In the genomic region with DNA sequence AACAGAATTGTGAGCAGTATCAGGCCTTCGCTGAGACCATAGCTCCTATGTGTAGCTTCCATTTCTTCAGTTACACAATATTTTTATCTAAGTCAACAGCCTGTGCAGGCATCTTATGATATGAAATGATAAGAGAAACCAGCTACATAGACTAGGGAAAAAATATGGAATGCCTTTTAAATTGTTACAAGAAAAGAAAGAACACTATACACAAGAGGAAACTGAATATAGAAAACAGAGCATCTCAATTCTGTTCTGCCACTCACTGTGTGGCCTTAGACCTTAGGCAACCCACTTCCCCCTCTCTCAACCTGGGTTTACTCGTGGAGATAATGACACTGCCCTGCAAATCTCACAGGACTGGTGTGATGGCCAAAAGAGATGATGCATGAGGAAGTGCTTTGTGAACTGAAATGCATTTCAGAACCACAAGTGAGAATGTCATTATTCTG, we compare ENCODE assay signal across 1 cellular context.
TF ChIP-seq lines count a peak whose summit lies in the region.

No MANE protein-coding gene starts in this region.

TF ChIP-seq in K562, 482 proteins besides CTCF, POLR2A, EP300 and RAD21 (continued from another document and continues in another):
- TF ChIP-seq, protein P1, sequence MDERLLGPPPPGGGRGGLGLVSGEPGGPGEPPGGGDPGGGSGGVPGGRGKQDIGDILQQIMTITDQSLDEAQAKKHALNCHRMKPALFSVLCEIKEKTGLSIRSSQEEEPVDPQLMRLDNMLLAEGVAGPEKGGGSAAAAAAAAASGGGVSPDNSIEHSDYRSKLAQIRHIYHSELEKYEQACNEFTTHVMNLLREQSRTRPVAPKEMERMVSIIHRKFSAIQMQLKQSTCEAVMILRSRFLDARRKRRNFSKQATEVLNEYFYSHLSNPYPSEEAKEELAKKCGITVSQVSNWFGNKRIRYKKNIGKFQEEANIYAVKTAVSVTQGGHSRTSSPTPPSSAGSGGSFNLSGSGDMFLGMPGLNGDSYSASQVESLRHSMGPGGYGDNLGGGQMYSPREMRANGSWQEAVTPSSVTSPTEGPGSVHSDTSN (CRISPR knock-in tag; IDR thresholded peaks at IDR 0.05; ENCODE audit: low read depth), result no peak
- TF ChIP-seq, protein P1 (tag; conservative IDR thresholded peaks at IDR 0.05; ENCODE audit: low read depth), result no peak
- TF ChIP-seq MYC (IDR thresholded peaks at IDR 0.05; ENCODE audit: low read depth, low read length) (peak; percentile 22; the same call in 1 of the 2 replicates), MYC (CRISPR knock-in tag; IDR thresholded peaks at IDR 0.05; ENCODE audit: borderline replicate concordance, low read depth) (no peak), ZNF121 (CRISPR knock-in tag; conservative IDR thresholded peaks at IDR 0.05) (no peak), ESRRA (IDR thresholded peaks at IDR 0.05; ENCODE audit: borderline replicate concordance, low read depth) (no peak), ELF4 (CRISPR knock-in tag; IDR thresholded peaks at IDR 0.05) (no peak), RNF2 (IDR thresholded peaks at IDR 0.05) (no peak), SMAD1 (IDR thresholded peaks at IDR 0.05; ENCODE audit: low read depth, low read length, partially characterized antibody) (no peak), SMC3 (conservative IDR thresholded peaks at IDR 0.05; ENCODE audit: insufficient read depth, low read depth, low read length) (no peak), ZNF263 (CRISPR knock-in tag; IDR thresholded peaks at IDR 0.05; ENCODE audit: borderline replicate concordance) (no peak), MCM7 (IDR thresholded peaks at IDR 0.05) (no peak), PRMT5 (CRISPR knock-in tag; IDR thresholded peaks at IDR 0.05) (no peak), GATAD2B (IDR thresholded peaks at IDR 0.05; ENCODE audit: borderline replicate concordance) (0 out of 2 replicates have a peak, but pooled peaks have one; percentile 60), FOXA1 (IDR thresholded peaks at IDR 0.05; ENCODE audit: borderline replicate concordance) (no peak), MCM3 (IDR thresholded peaks at IDR 0.05) (no peak), TAF15 (IDR thresholded peaks at IDR 0.05; ENCODE audit: low read depth, low read length) (no peak), JUN (IDR thresholded peaks at IDR 0.05; ENCODE audit: borderline replicate concordance, low read depth, low read length) (no peak), JUN (CRISPR knock-in tag; IDR thresholded peaks at IDR 0.05; ENCODE audit: borderline replicate concordance) (no peak), RBFOX2 (IDR thresholded peaks at IDR 0.05; ENCODE audit: low read depth, low read length) (no peak), ZNF197 (CRISPR knock-in tag; IDR thresholded peaks at IDR 0.05; ENCODE audit: low read depth) (no peak), ZNF175 (CRISPR knock-in tag; IDR thresholded peaks at IDR 0.05; ENCODE audit: low read depth) (no peak), SLC30A9 (CRISPR knock-in tag; IDR thresholded peaks at IDR 0.05) (no peak), PURB (CRISPR knock-in tag; IDR thresholded peaks at IDR 0.05; ENCODE audit: low read depth) (no peak), MYBL2 (IDR thresholded peaks at IDR 0.05; ENCODE audit: low read depth) (no peak), MYBL2 (CRISPR knock-in tag; IDR thresholded peaks at IDR 0.05; ENCODE audit: borderline replicate concordance) (no peak), DPF2 (IDR thresholded peaks at IDR 0.05) (peak; percentile 95), ZFX (CRISPR knock-in tag; IDR thresholded peaks at IDR 0.05) (no peak), HNRNPH1 (optimal IDR thresholded peaks at IDR 0.05; ENCODE audit: low read depth, low read length) (no peak), CBFA2T2 (conservative IDR thresholded peaks at IDR 0.05) (peak; percentile 80), ZNF212 (CRISPR knock-in tag; IDR thresholded peaks at IDR 0.05) (no peak), NFATC3 (IDR thresholded peaks at IDR 0.05) (no peak), NR4A1 (CRISPR knock-in tag; IDR thresholded peaks at IDR 0.05) (no peak), NR4A1 (tag; IDR thresholded peaks at IDR 0.05) (no peak), LEF1 (IDR thresholded peaks at IDR 0.05) (peak; percentile 73), CBX3 (IDR thresholded peaks at IDR 0.05; ENCODE audit: borderline replicate concordance in 1 of 2, low read length in 2 of 2) (peak in 1 of 2 experiments; percentile 8; a peak in 1 of 3 replicates), FOSL1 (tag; conservative IDR thresholded peaks at IDR 0.05) (no peak; the same call in 1 of the 2 replicates), BMI1 (IDR thresholded peaks at IDR 0.05; ENCODE audit: low read length) (no peak), MIER1 (IDR thresholded peaks at IDR 0.05; ENCODE audit: low read depth) (no peak)
- TF ChIP-seq, protein P2, sequence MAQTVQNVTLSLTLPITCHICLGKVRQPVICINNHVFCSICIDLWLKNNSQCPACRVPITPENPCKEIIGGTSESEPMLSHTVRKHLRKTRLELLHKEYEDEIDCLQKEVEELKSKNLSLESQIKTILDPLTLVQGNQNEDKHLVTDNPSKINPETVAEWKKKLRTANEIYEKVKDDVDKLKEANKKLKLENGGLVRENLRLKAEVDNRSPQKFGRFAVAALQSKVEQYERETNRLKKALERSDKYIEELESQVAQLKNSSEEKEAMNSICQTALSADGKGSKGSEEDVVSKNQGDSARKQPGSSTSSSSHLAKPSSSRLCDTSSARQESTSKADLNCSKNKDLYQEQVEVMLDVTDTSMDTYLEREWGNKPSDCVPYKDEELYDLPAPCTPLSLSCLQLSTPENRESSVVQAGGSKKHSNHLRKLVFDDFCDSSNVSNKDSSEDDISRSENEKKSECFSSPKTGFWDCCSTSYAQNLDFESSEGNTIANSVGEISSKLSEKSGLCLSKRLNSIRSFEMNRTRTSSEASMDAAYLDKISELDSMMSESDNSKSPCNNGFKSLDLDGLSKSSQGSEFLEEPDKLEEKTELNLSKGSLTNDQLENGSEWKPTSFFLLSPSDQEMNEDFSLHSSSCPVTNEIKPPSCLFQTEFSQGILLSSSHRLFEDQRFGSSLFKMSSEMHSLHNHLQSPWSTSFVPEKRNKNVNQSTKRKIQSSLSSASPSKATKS (CRISPR knock-in tag; IDR thresholded peaks at IDR 0.05), result no peak
- TF ChIP-seq, protein P3, sequence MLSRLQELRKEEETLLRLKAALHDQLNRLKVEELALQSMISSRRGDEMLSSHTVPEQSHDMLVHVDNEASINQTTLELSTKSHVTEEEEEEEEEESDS (CRISPR knock-in tag; IDR thresholded peaks at IDR 0.05), result no peak
- TF ChIP-seq, protein P4, sequence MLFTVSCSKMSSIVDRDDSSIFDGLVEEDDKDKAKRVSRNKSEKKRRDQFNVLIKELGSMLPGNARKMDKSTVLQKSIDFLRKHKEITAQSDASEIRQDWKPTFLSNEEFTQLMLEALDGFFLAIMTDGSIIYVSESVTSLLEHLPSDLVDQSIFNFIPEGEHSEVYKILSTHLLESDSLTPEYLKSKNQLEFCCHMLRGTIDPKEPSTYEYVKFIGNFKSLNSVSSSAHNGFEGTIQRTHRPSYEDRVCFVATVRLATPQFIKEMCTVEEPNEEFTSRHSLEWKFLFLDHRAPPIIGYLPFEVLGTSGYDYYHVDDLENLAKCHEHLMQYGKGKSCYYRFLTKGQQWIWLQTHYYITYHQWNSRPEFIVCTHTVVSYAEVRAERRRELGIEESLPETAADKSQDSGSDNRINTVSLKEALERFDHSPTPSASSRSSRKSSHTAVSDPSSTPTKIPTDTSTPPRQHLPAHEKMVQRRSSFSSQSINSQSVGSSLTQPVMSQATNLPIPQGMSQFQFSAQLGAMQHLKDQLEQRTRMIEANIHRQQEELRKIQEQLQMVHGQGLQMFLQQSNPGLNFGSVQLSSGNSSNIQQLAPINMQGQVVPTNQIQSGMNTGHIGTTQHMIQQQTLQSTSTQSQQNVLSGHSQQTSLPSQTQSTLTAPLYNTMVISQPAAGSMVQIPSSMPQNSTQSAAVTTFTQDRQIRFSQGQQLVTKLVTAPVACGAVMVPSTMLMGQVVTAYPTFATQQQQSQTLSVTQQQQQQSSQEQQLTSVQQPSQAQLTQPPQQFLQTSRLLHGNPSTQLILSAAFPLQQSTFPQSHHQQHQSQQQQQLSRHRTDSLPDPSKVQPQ (CRISPR knock-in tag; IDR thresholded peaks at IDR 0.05; ENCODE audit: borderline replicate concordance), result no peak
- TF ChIP-seq, protein P5, sequence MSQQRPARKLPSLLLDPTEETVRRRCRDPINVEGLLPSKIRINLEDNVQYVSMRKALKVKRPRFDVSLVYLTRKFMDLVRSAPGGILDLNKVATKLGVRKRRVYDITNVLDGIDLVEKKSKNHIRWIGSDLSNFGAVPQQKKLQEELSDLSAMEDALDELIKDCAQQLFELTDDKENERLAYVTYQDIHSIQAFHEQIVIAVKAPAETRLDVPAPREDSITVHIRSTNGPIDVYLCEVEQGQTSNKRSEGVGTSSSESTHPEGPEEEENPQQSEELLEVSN (IDR thresholded peaks at IDR 0.05; ENCODE audit: borderline replicate concordance in 1 of 2, extremely low read depth in 1 of 2, insufficient read depth in 1 of 2, insufficient read length in 1 of 2, low read depth in 1 of 2, low read length in 1 of 2, poor library complexity in 1 of 2, severe bottlenecking in 1 of 2), result peak in 1 of 2 experiments; percentile 14
- TF ChIP-seq, protein P6, sequence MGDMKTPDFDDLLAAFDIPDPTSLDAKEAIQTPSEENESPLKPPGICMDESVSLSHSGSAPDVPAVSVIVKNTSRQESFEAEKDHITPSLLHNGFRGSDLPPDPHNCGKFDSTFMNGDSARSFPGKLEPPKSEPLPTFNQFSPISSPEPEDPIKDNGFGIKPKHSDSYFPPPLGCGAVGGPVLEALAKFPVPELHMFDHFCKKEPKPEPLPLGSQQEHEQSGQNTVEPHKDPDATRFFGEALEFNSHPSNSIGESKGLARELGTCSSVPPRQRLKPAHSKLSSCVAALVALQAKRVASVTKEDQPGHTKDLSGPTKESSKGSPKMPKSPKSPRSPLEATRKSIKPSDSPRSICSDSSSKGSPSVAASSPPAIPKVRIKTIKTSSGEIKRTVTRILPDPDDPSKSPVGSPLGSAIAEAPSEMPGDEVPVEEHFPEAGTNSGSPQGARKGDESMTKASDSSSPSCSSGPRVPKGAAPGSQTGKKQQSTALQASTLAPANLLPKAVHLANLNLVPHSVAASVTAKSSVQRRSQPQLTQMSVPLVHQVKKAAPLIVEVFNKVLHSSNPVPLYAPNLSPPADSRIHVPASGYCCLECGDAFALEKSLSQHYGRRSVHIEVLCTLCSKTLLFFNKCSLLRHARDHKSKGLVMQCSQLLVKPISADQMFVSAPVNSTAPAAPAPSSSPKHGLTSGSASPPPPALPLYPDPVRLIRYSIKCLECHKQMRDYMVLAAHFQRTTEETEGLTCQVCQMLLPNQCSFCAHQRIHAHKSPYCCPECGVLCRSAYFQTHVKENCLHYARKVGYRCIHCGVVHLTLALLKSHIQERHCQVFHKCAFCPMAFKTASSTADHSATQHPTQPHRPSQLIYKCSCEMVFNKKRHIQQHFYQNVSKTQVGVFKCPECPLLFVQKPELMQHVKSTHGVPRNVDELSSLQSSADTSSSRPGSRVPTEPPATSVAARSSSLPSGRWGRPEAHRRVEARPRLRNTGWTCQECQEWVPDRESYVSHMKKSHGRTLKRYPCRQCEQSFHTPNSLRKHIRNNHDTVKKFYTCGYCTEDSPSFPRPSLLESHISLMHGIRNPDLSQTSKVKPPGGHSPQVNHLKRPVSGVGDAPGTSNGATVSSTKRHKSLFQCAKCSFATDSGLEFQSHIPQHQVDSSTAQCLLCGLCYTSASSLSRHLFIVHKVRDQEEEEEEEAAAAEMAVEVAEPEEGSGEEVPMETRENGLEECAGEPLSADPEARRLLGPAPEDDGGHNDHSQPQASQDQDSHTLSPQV (IDR thresholded peaks at IDR 0.05), result 0 out of 2 replicates have a peak, but pooled peaks have one; percentile 40
- TF ChIP-seq, protein P7, sequence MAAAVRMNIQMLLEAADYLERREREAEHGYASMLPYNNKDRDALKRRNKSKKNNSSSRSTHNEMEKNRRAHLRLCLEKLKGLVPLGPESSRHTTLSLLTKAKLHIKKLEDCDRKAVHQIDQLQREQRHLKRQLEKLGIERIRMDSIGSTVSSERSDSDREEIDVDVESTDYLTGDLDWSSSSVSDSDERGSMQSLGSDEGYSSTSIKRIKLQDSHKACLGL (CRISPR knock-in tag; IDR thresholded peaks at IDR 0.05; ENCODE audit: borderline replicate concordance, poor library complexity, severe bottlenecking), result no peak
- TF ChIP-seq, protein P8, sequence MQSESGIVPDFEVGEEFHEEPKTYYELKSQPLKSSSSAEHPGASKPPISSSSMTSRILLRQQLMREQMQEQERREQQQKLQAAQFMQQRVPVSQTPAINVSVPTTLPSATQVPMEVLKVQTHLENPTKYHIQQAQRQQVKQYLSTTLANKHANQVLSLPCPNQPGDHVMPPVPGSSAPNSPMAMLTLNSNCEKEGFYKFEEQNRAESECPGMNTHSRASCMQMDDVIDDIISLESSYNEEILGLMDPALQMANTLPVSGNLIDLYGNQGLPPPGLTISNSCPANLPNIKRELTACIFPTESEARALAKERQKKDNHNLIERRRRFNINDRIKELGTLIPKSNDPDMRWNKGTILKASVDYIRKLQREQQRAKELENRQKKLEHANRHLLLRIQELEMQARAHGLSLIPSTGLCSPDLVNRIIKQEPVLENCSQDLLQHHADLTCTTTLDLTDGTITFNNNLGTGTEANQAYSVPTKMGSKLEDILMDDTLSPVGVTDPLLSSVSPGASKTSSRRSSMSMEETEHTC (IDR thresholded peaks at IDR 0.05), result no peak
